ENCODE assay signal across 27 cellular contexts in the genomic region with DNA sequence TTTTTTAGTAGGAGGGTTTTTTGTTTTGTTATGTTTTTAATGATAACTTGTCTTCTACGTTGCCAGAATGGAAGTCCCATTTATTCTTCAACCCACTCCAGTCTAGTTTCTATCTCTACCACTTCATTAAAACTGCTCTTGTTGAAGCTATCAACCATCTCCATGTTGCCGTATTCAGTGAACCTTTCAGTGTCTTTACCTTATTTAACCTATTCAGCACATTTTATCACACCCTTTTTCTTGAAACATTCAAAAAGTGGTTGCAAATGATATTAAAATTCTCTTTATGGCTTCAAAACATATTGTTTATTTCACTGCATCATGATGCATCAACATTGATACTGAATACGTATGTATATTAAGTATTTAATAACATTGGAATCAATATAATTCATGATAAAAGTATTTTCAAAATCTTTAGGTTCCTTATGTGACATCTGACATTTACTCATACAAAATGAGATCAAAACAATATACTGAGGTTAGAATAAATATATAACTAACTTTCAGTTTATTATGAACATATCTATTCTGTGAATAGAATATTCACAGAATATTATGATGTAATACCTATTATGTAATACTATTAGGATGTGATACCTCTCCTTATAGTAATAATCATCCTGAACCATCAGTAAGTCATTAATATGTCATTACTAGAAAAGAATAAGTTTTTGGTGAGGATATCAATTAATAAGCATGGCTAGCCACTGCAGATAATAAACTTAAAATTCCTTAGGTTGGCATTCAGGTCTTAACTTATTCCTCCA.
"Had no signal": no experiment of that assay in that cellular context is flagged by ENCODE, and none has a peak within 500 bp of the region (broad histone marks: within the 10 kb centered on the region; RNA-seq: fewer than 3 reads in every experiment).

No MANE protein-coding gene starts in this region.

- H2AFZ ChIP-seq: neural progenitor cell, parathyroid adenoma had no signal

- H3K27ac ChIP-seq: left lung, lower lobe of right lung, neural progenitor cell, neutrophil, parathyroid adenoma, right atrium auricular region, skin epidermis, spleen, suprapubic skin, thoracic aorta, tibial nerve, uterus had no signal

- DNase-seq: hypothalamus; immature natural killer cell; kidney; left colon; left lung; lower lobe of right lung; mammary epithelial cell; mesenchymal stem cell; naive B cell; natural killer cell; nephron progenitor cell; occipital lobe; spleen; stimulated activated CD4-positive, alpha-beta T cell treated with anti-CD3 and anti-CD28 coated beads, Interleukin-4, amount 100 ng/mL, for 24 hours; stimulated activated naive CD4-positive, alpha-beta T cell; uterus had no signal

- H3K27me3 ChIP-seq: neural progenitor cell, neutrophil, right atrium auricular region, uterus had no signal

- ATAC-seq: left colon; left lung; lower lobe of right lung; natural killer cell; sciatic nerve; stimulated activated effector memory CD8-positive, alpha-beta T cell treated with anti-CD3 and anti-CD28 coated beads, Interleukin-12 subunit alpha, Interleukin-12 subunit beta, amount 100 ng/mL, for 72 hours had no signal

- H3K36me3 ChIP-seq: left lung, lower lobe of right lung, neural progenitor cell, neutrophil, right atrium auricular region, spleen, suprapubic skin, thoracic aorta, tibial nerve, uterus had no signal

- H3K9me3 ChIP-seq: left lung, lower lobe of right lung, neutrophil, right atrium auricular region, suprapubic skin, thoracic aorta, tibial nerve, uterus had no signal

- H3K79me2 ChIP-seq: parathyroid adenoma had no signal

- H3K9ac ChIP-seq: neural progenitor cell, parathyroid adenoma had no signal

- H3K4me1 ChIP-seq: left lung, lower lobe of right lung, neural progenitor cell, parathyroid adenoma, right atrium auricular region, spleen, suprapubic skin, tibial nerve, uterus had no signal

- H3K4me2 ChIP-seq: neural progenitor cell had no signal

- H3K4me3 ChIP-seq: left lung, lower lobe of right lung, neural progenitor cell, right atrium auricular region, skin epidermis, spleen, suprapubic skin, thoracic aorta, tibial nerve, uterus had no signal

- FAIRE-seq: islet of Langerhans, kidney had no signal
